Comparison of ENCODE assay signal across 8 cellular contexts in genomic region chr6:167047554-167047953, GRCh38. TPM values are rescaled to one million over a fixed set of nuclear protein-coding genes. Genes with fewer than 3 reads are reported as not detected.
A peak's percentile ranks its signal among the peaks of the same experiment; 100 is the strongest.
DNase-seq lines count a peak whose midpoint lies in the region; ATAC-seq and TF ChIP-seq lines count a peak whose summit lies in the region.

No MANE protein-coding gene starts in this region.

- ATAC-seq in HG03039 (IDR thresholded peaks at IDR 0.05; ENCODE audit: unreplicated experiment) (peak; percentile 63), lower lobe of right lung (peak in 1 of 2 donors; percentile 70)

- H3K27ac ChIP-seq in lower lobe of right lung: no peak overlapping the region
- H3K27ac ChIP-seq in testis: no peak overlapping the region

- H3K4me3 Mint-ChIP-seq in T-helper 2 cell treated with Interferon-gamma antibody and Interleukin-4, amounts not matched to agents 5 μg/mL and 100 μg/mL, for 36 hours: peak overlapping the region; percentile 48

- peaks cover 18% of the 10 kb centered on the region for H3K4me1 Mint-ChIP-seq in T-helper 2 cell treated with Interferon-gamma antibody and Interleukin-4, amounts not matched to agents 5 μg/mL and 100 μg/mL, for 36 hours (ENCODE audit: low read depth)

- H3K4me3 ChIP-seq in lower lobe of right lung: no peak overlapping the region
- H3K4me3 ChIP-seq in testis: no peak overlapping the region

- H3K4me1 ChIP-seq in lower lobe of right lung: peaks cover 5% of the 10 kb centered on the region
- no peaks in the 10 kb centered on the region for H3K4me1 ChIP-seq in testis

- no peak for TF ChIP-seq CTCF in lower lobe of right lung (IDR thresholded peaks at IDR 0.05)
- TF ChIP-seq CTCF in testis (IDR thresholded peaks at IDR 0.05): no peak

- peak; percentile 25 for TF ChIP-seq POLR2A in GM19193 (IDR thresholded peaks at IDR 0.05; ENCODE audit: extremely low read depth, insufficient read depth, insufficient read length)
- no peak for TF ChIP-seq POLR2A in testis (IDR thresholded peaks at IDR 0.05)

- no peaks in the 10 kb centered on the region for H3K9me3 Mint-ChIP-seq in T-helper 2 cell treated with Interferon-gamma antibody and Interleukin-4, amounts not matched to agents 5 μg/mL and 100 μg/mL, for 36 hours

- 88% methylated on average over 10 of the region's 10 CpGs for WGBS in testis, 2 donors

- intact Hi-C loops in lower lobe of right lung (cut with DNase I) (no loop called here), testis (cut with DNase I; ENCODE audit: low total_unique reads) (no loop called here)

- H3K27ac Mint-ChIP-seq in T-helper 2 cell treated with Interferon-gamma antibody and Interleukin-4, amounts not matched to agents 5 μg/mL and 100 μg/mL, for 36 hours: peak overlapping the region; percentile 89

- H3K36me3 Mint-ChIP-seq in T-helper 2 cell treated with Interferon-gamma antibody and Interleukin-4, amounts not matched to agents 5 μg/mL and 100 μg/mL, for 36 hours (ENCODE audit: low read depth): peaks cover 3% of the 10 kb centered on the region

- H3K27me3 Mint-ChIP-seq in T-helper 2 cell treated with Interferon-gamma antibody and Interleukin-4, amounts not matched to agents 5 μg/mL and 100 μg/mL, for 36 hours (ENCODE audit: low read depth): no peaks in the 10 kb centered on the region

- no peaks in the 10 kb centered on the region for H3K36me3 ChIP-seq in lower lobe of right lung
- no peaks in the 10 kb centered on the region for H3K36me3 ChIP-seq in testis (ENCODE audit: low read depth, missing control alignments)

- H3K9me3 ChIP-seq in lower lobe of right lung (no peaks in the 10 kb centered on the region), testis (no peaks in the 10 kb centered on the region)

- H3K27me3 ChIP-seq in lower lobe of right lung (ENCODE audit: low read depth): no peaks in the 10 kb centered on the region
- no peaks in the 10 kb centered on the region for H3K27me3 ChIP-seq in testis

- DNase-seq in T-helper 2 cell treated with Interferon-gamma antibody and Interleukin-4, amounts not matched to agents 5 μg/mL and 100 μg/mL, for 36 hours (ENCODE audit: low spot score): peak; percentile 64
- DNase-seq in lower lobe of right lung (peak; percentile 76), foreskin melanocyte (no peak), HuH-7 (ENCODE audit: low spot score) (no peak), testis (no peak), retina (no peak)

RNA-seq across cellular contexts. Expression of gene CEP43, which starts 48.4 kb away (rescaled TPM):
- total RNA-seq in lower lobe of right lung: 13.3 TPM
- total RNA-seq in testis: 100 to 1,000 TPM in 1 of 2 donors, 10 to 100 TPM in 1; 67.0 to 129 TPM
- polyA plus RNA-seq in testis (ENCODE audit: insufficient read depth, low read depth, low replicate concordance): 105 TPM

Comparison
In these comparisons a context has a peak if more than half of its experiments do, and no peak if none do; other contexts are left out.
1. DNase-seq: peak in T-helper 2 cell treated with Interferon-gamma antibody and Interleukin-4, amounts not matched to agents 5 μg/mL and 100 μg/mL, for 36 hours (single experiment) and lower lobe of right lung (single experiment); none in foreskin melanocyte (single experiment), HuH-7 (single experiment), testis (single experiment) and retina (single experiment).